In the genomic region with DNA sequence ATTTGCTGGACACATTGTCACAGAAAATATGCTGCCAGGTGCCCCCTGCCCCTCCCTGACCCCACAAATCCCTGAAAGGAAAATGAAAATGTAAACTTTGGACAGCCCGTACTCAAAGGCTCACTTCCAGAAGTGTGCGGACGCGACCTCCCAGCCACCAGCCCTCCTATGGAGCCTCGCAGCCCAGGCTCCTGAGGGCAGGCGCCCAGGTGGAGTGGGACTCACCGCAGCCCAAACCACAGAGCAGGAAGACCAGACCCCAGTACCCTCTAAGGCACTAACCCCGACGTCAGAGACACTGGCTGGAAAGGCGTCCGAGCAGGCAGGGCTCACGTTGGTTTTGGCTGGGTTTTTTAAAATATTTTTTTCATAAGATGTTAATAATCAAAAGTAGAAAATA, we compare ENCODE assay signal across 16 cellular contexts.
"Had no signal": no experiment of that assay in that cellular context is flagged by ENCODE, and none has a peak within 500 bp of the region (broad histone marks: within the 10 kb centered on the region; RNA-seq: fewer than 3 reads in every experiment).

No MANE protein-coding gene starts in this region.

- H3K27me3 Mint-ChIP-seq: activated CD4-positive, alpha-beta T cell treated with anti-CD3 and anti-CD28 coated beads, Interleukin-2, amount 10 ng/mL, durations not matched to agents 24 days and 14 days; activated naive CD8-positive, alpha-beta T cell treated with anti-CD3 and anti-CD28 coated beads for 36 hours; activated T-helper 17 cell treated with anti-CD3 and anti-CD28 coated beads, Interleukin-2, amount 50 U/mL, for 72 hours; stimulated activated naive CD8-positive, alpha-beta T cell treated with anti-CD3 and anti-CD28 coated beads, Interleukin-15, amount 100 ng/mL, for 72 hours had no signal

- H3K4me1 ChIP-seq: vagina had no signal

- DNase-seq: activated CD4-positive, alpha-beta T cell treated with anti-CD3 and anti-CD28 coated beads, Interleukin-2, amount 10 ng/mL, durations not matched to agents 24 days and 14 days; activated naive CD4-positive, alpha-beta T cell; activated naive CD8-positive, alpha-beta T cell treated with anti-CD3 and anti-CD28 coated beads for 36 hours; activated T-cell treated with anti-CD3 and anti-CD28 coated beads, Interleukin-2, amount 50 U/mL, for 1 hour; amniotic stem cell; foreskin melanocyte; stimulated activated CD4-positive, alpha-beta T cell treated with anti-CD3 and anti-CD28 coated beads, Interleukin-4, amount 100 ng/mL, for 1 hour; stimulated activated naive CD8-positive, alpha-beta T cell treated with anti-CD3 and anti-CD28 coated beads, Interleukin-15, amount 100 ng/mL, for 72 hours; T-helper 9 cell; trophoblast cell had no signal

- H3K9me3 Mint-ChIP-seq: activated CD4-positive, alpha-beta T cell treated with anti-CD3 and anti-CD28 coated beads, Interleukin-2, amount 10 ng/mL, durations not matched to agents 24 days and 14 days; activated naive CD8-positive, alpha-beta T cell treated with anti-CD3 and anti-CD28 coated beads for 36 hours; activated T-helper 17 cell treated with anti-CD3 and anti-CD28 coated beads, Interleukin-2, amount 50 U/mL, for 72 hours; neural crest cell; stimulated activated naive CD8-positive, alpha-beta T cell treated with anti-CD3 and anti-CD28 coated beads, Interleukin-15, amount 100 ng/mL, for 72 hours had no signal

- H3K4me1 Mint-ChIP-seq: activated CD4-positive, alpha-beta T cell treated with anti-CD3 and anti-CD28 coated beads, Interleukin-2, amount 10 ng/mL, durations not matched to agents 24 days and 14 days; activated naive CD8-positive, alpha-beta T cell treated with anti-CD3 and anti-CD28 coated beads for 36 hours; activated T-helper 17 cell treated with anti-CD3 and anti-CD28 coated beads, Interleukin-2, amount 50 U/mL, for 72 hours; neural crest cell; stimulated activated naive CD8-positive, alpha-beta T cell treated with anti-CD3 and anti-CD28 coated beads, Interleukin-15, amount 100 ng/mL, for 72 hours had no signal

- H3K27me3 ChIP-seq: cardiac muscle cell, vagina had no signal

- H3K27ac ChIP-seq: cardiac muscle cell, vagina had no signal

- H3K27ac Mint-ChIP-seq: activated CD4-positive, alpha-beta T cell treated with anti-CD3 and anti-CD28 coated beads, Interleukin-2, amount 10 ng/mL, durations not matched to agents 24 days and 14 days; activated naive CD8-positive, alpha-beta T cell treated with anti-CD3 and anti-CD28 coated beads for 36 hours; activated T-helper 17 cell treated with anti-CD3 and anti-CD28 coated beads, Interleukin-2, amount 50 U/mL, for 72 hours had no signal

- ATAC-seq: activated T-helper 17 cell treated with anti-CD3 and anti-CD28 coated beads, Interleukin-2, amount 50 U/mL, for 72 hours; sciatic nerve; stimulated activated naive CD8-positive, alpha-beta T cell treated with anti-CD3 and anti-CD28 coated beads, Interleukin-15, amount 100 ng/mL, for 72 hours had no signal

- H3K4me3 ChIP-seq: cardiac muscle cell, smooth muscle cell, vagina had no signal

- H3K9me3 ChIP-seq: vagina had no signal

- H3K36me3 ChIP-seq: cardiac muscle cell, vagina had no signal

- H3K4me3 Mint-ChIP-seq: activated CD4-positive, alpha-beta T cell treated with anti-CD3 and anti-CD28 coated beads, Interleukin-2, amount 10 ng/mL, durations not matched to agents 24 days and 14 days; activated naive CD8-positive, alpha-beta T cell treated with anti-CD3 and anti-CD28 coated beads for 36 hours; activated T-helper 17 cell treated with anti-CD3 and anti-CD28 coated beads, Interleukin-2, amount 50 U/mL, for 72 hours; neural crest cell; stimulated activated naive CD8-positive, alpha-beta T cell treated with anti-CD3 and anti-CD28 coated beads, Interleukin-15, amount 100 ng/mL, for 72 hours had no signal
